Comparison of ENCODE assay signal across 20 cellular contexts in the genomic region with DNA sequence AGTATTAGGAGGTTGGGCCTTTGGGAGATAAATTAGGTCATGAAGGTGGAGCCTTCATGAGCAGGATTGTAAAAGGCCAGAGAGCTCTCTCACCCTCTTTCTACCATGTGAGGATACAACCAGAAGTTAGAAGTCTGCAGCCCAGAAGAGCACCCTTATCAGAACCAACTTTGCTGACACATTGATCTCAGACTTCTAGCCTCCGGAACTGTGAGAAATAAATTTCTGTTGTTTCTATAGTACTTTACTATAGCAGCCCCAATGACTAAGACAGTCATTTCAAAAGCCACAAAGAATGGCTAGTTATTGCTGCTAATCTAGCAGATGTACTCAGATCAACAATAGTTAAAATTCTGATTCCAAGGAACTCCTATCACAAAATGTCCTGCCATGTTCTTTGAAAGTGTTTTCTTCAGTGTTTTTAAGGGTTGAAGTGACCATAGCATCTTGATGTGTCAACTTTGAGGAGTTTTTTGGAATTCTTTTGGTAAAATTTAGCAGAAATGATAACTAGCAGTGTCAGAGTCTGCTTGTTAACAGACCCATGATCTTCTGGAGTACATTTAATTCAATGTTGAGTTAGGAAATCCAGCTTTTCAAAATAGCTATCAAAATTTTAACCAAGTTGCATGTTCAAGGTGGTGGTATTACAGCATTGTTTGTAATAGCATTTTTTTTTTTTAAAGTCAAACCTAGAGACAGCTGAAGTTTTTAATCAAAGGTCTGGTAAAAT.
"Had no signal": no experiment of that assay in that cellular context is flagged by ENCODE, and none has a peak within 500 bp of the region (broad histone marks: within the 10 kb centered on the region; RNA-seq: fewer than 3 reads in every experiment).

No MANE protein-coding gene starts in this region.

- H3K27me3 Mint-ChIP-seq: dendritic cell treated with granulocyte-macrophage colony-stimulating factor and Interleukin-4, amounts not matched to agents 40 ng/mL and 50 ng/mL, for 4 days; effector memory CD8-positive, alpha-beta T cell; natural killer cell treated with Interleukin-12 subunit alpha and Interleukin-12 subunit beta and Interleukin-15 and Interleukin-18, amount 100 ng/mL, for 72 hours; progenitor cell of endocrine pancreas; stimulated activated memory B cell treated with anti-CD40 and anti-IgM and Interleukin-4, amounts not matched to agents 10 μg/mL and 1 μg/mL and 100 μg/mL, for 72 hours had no signal

- H3K4me2 ChIP-seq: smooth muscle cell had no signal

- H3K4me3 ChIP-seq: left ventricle myocardium inferior, smooth muscle cell, transverse colon had no signal

- H3K9me3 ChIP-seq: left ventricle myocardium inferior, transverse colon had no signal

- FAIRE-seq: kidney had no signal

- H3K9me3 Mint-ChIP-seq: dendritic cell treated with granulocyte-macrophage colony-stimulating factor and Interleukin-4, amounts not matched to agents 40 ng/mL and 50 ng/mL, for 4 days; effector memory CD8-positive, alpha-beta T cell; natural killer cell treated with Interleukin-12 subunit alpha and Interleukin-12 subunit beta and Interleukin-15 and Interleukin-18, amount 100 ng/mL, for 72 hours; stimulated activated memory B cell treated with anti-CD40 and anti-IgM and Interleukin-4, amounts not matched to agents 10 μg/mL and 1 μg/mL and 100 μg/mL, for 72 hours had no signal

- H3K4me3 Mint-ChIP-seq: dendritic cell treated with granulocyte-macrophage colony-stimulating factor and Interleukin-4, amounts not matched to agents 40 ng/mL and 50 ng/mL, for 4 days; effector memory CD8-positive, alpha-beta T cell; natural killer cell treated with Interleukin-12 subunit alpha and Interleukin-12 subunit beta and Interleukin-15 and Interleukin-18, amount 100 ng/mL, for 72 hours; stimulated activated memory B cell treated with anti-CD40 and anti-IgM and Interleukin-4, amounts not matched to agents 10 μg/mL and 1 μg/mL and 100 μg/mL, for 72 hours had no signal

- H3K27ac Mint-ChIP-seq: activated T-helper 2 cell treated with anti-CD3 and anti-CD28 coated beads, Interferon-gamma antibody, Interleukin-2, Interleukin-4, amounts not matched to agents 10 μg/mL and 5 μg/mL and 100 μg/mL, durations not matched to agents 14 hours and 24 hours and 36 hours; dendritic cell treated with granulocyte-macrophage colony-stimulating factor and Interleukin-4, amounts not matched to agents 40 ng/mL and 50 ng/mL, for 4 days; effector memory CD8-positive, alpha-beta T cell; natural killer cell treated with Interleukin-12 subunit alpha and Interleukin-12 subunit beta and Interleukin-15 and Interleukin-18, amount 100 ng/mL, for 72 hours; progenitor cell of endocrine pancreas; stimulated activated memory B cell treated with anti-CD40 and anti-IgM and Interleukin-4, amounts not matched to agents 10 μg/mL and 1 μg/mL and 100 μg/mL, for 72 hours had no signal

- ATAC-seq: effector memory CD8-positive, alpha-beta T cell; right cardiac atrium; stimulated activated memory B cell treated with anti-CD40 and anti-IgM and Interleukin-4, amounts not matched to agents 10 μg/mL and 1 μg/mL and 100 μg/mL, for 72 hours had no signal

- H3K36me3 Mint-ChIP-seq: natural killer cell treated with Interleukin-12 subunit alpha and Interleukin-12 subunit beta and Interleukin-15 and Interleukin-18, amount 100 ng/mL, for 72 hours; stimulated activated memory B cell treated with anti-CD40 and anti-IgM and Interleukin-4, amounts not matched to agents 10 μg/mL and 1 μg/mL and 100 μg/mL, for 72 hours had no signal

- H3K27ac ChIP-seq: brain microvascular endothelial cell, epithelial cell of prostate, left ventricle myocardium inferior, transverse colon, VCaP had no signal

- DNase-seq: activated CD4-positive, alpha-beta T cell treated with anti-CD3 and anti-CD28 coated beads for 48 hours; activated naive CD4-positive, alpha-beta T cell treated with anti-CD3 and anti-CD28 coated beads, Interleukin-2, amount 50 U/mL, for 16 hours; brain microvascular endothelial cell; cerebellar nuclear complex; effector memory CD8-positive, alpha-beta T cell; kidney; left ventricle myocardium inferior; mesenchymal stem cell; nucleus accumbens; right cardiac atrium; substantia nigra; transverse colon had no signal

- H3K36me3 ChIP-seq: brain microvascular endothelial cell, left ventricle myocardium inferior, transverse colon had no signal

- H3K27me3 ChIP-seq: brain microvascular endothelial cell, transverse colon had no signal
